10 cellular contexts compared by ENCODE assay signal in genomic region chr7:80781561-80781979, GRCh38.
DNase-seq lines count a peak whose midpoint lies in the region; ATAC-seq and TF ChIP-seq lines count a peak whose summit lies in the region.
"Had no signal": no experiment of that assay in that cellular context is flagged by ENCODE, and none has a peak within 500 bp of the region (broad histone marks: within the 10 kb centered on the region; RNA-seq: fewer than 3 reads in every experiment).

No MANE protein-coding gene starts in this region.

- no peaks in the 10 kb centered on the region for H3K27me3 ChIP-seq in brain microvascular endothelial cell (replicated peaks)
- H3K27me3 ChIP-seq in suprapubic skin: no peaks in the 10 kb centered on the region

- no peaks in the 10 kb centered on the region for H3K9me3 ChIP-seq in HEK293 (ENCODE audit: control insufficient read depth, insufficient read depth, low read depth, low read length)
- H3K9me3 ChIP-seq in suprapubic skin: no peaks in the 10 kb centered on the region

- ATAC-seq in GM18873 (IDR thresholded peaks at IDR 0.05; ENCODE audit: low FRiP score, unreplicated experiment): no peak

- CTCF ChIA-PET in HEK293 (lab: Yijun Ruan, JAX): interaction anchor here (0.9 kb wide), 1 partner anchor 81 kb away, joined by 3 read pairs; no protein-coding TSS in a partner anchor

- no peak for TF ChIP-seq EP300 in suprapubic skin (IDR thresholded peaks at IDR 0.05)

- POLR2A ChIA-PET in HEK293 (lab: Yijun Ruan, JAX): no interaction called here

- H3K4me1 ChIP-seq in HEK293 (ENCODE audit: control insufficient read depth, insufficient read depth, low read length) (peaks cover 61% of the 10 kb centered on the region), suprapubic skin (peaks cover 25% of the 10 kb centered on the region)

- in situ Hi-C loops in brain microvascular endothelial cell (cut with HindIII; ENCODE audit: low pct_ligation_motif_present, low sequenced_read_pairs): no loop called here

- H3K4me3 ChIP-seq in HEK293 (ENCODE audit: low read depth, low read length): no peak overlapping the region
- no peak overlapping the region for H3K4me3 ChIP-seq in brain microvascular endothelial cell (ENCODE audit: low read depth, low read length)
- H3K4me3 ChIP-seq in suprapubic skin: no peak overlapping the region

- TF ChIP-seq CTCF in HEK293 (tag by site-specific recombination; IDR thresholded peaks at IDR 0.05) (no peak), brain microvascular endothelial cell (IDR thresholded peaks at IDR 0.05; ENCODE audit: low read depth, low read length, missing control alignments) (no peak), suprapubic skin (IDR thresholded peaks at IDR 0.05) (no peak)

- TF ChIP-seq POLR2A in suprapubic skin (IDR thresholded peaks at IDR 0.05): no peak

- peak overlapping the region; percentile 61 for H3K27ac ChIP-seq in HEK293 (ENCODE audit: extremely low read depth, low read depth, low read length)
- no peak overlapping the region for H3K27ac ChIP-seq in brain microvascular endothelial cell
- H3K27ac ChIP-seq in suprapubic skin: peak overlapping the region; percentile 23

- H3K36me3 ChIP-seq in HEK293 (ENCODE audit: control insufficient read depth in 2 of 2, insufficient read depth in 1 of 2, low read length in 2 of 2) (no peaks in the 10 kb centered on the region), brain microvascular endothelial cell (replicated peaks) (no peaks in the 10 kb centered on the region), suprapubic skin (no peaks in the 10 kb centered on the region)

- DNase-seq in brain microvascular endothelial cell: peak; percentile 65
- DNase-seq in islet precursor cell: peak; percentile 70
- DNase-seq in suprapubic skin (ENCODE audit: low spot score in 2 of 2): no peak
- DNase-seq in germinal center (ENCODE audit: low spot score): no peak
- no peak for DNase-seq in D341Med (ENCODE audit: low spot score)
- no peak for DNase-seq in NOMO-1 (lab: John Stamatoyannopoulos, UW; ENCODE audit: unreplicated experiment in 2 of 2)
- DNase-seq: activated CD4-positive, alpha-beta memory T cell treated with anti-CD3 and anti-CD28 coated beads for 36 hours; Kasumi-1 had no signal

TF ChIP-seq in HEK293, 187 proteins besides CTCF, POLR2A, EP300 and RAD21 (continues in another document):
- TF ChIP-seq ZNF175 (tag by site-specific recombination; IDR thresholded peaks at IDR 0.05) (no peak), PRDM4 (tag by site-specific recombination; IDR thresholded peaks at IDR 0.05) (peak; percentile 75; the same call in 1 of the 2 replicates), HIC1 (tag by site-specific recombination; IDR thresholded peaks at IDR 0.05) (0 out of 2 replicates have a peak, but pooled peaks have one; percentile 27), ZNF10 (tag by site-specific recombination; IDR thresholded peaks at IDR 0.05) (no peak), PATZ1 (tag by site-specific recombination; IDR thresholded peaks at IDR 0.05) (no peak), ZNF114 (tag by site-specific recombination; IDR thresholded peaks at IDR 0.05) (no peak), GLI2 (tag by site-specific recombination; IDR thresholded peaks at IDR 0.05; ENCODE audit: borderline replicate concordance, low read depth) (peak; percentile 20; the same call in 1 of the 2 replicates), BCL6B (tag by site-specific recombination; IDR thresholded peaks at IDR 0.05) (no peak), OVOL3 (tag by site-specific recombination; IDR thresholded peaks at IDR 0.05) (0 out of 2 replicates have a peak, but pooled peaks have one; percentile 9), PRDM1 (tag by site-specific recombination; IDR thresholded peaks at IDR 0.05) (no peak), ZNF514 (tag by site-specific recombination; IDR thresholded peaks at IDR 0.05) (no peak), ZNF404 (tag by site-specific recombination; IDR thresholded peaks at IDR 0.05) (no peak), FEZF1 (tag by site-specific recombination; IDR thresholded peaks at IDR 0.05) (peak; percentile 70), ZNF366 (tag by site-specific recombination; conservative IDR thresholded peaks at IDR 0.05) (peak; percentile 27; the same call in 1 of the 2 replicates), ZNF155 (tag by site-specific recombination; IDR thresholded peaks at IDR 0.05) (no peak), ZBTB8A (tag by site-specific recombination; IDR thresholded peaks at IDR 0.05) (no peak), KLF17 (tag by site-specific recombination; IDR thresholded peaks at IDR 0.05) (no peak), ZNF626 (tag by site-specific recombination; IDR thresholded peaks at IDR 0.05) (no peak), ZNF311 (tag by site-specific recombination; IDR thresholded peaks at IDR 0.05; ENCODE audit: borderline replicate concordance) (no peak)

Comparison
In these comparisons a context has a peak if more than half of its experiments do, and no peak if none do; other contexts are left out.
1. DNase-seq: peak in brain microvascular endothelial cell (single experiment) and islet precursor cell (single experiment); none in suprapubic skin (0 of 2), germinal center (single experiment), D341Med (single experiment) and NOMO-1 (0 of 2).